ENCODE assay signal across 8 cellular contexts in the genomic region with DNA sequence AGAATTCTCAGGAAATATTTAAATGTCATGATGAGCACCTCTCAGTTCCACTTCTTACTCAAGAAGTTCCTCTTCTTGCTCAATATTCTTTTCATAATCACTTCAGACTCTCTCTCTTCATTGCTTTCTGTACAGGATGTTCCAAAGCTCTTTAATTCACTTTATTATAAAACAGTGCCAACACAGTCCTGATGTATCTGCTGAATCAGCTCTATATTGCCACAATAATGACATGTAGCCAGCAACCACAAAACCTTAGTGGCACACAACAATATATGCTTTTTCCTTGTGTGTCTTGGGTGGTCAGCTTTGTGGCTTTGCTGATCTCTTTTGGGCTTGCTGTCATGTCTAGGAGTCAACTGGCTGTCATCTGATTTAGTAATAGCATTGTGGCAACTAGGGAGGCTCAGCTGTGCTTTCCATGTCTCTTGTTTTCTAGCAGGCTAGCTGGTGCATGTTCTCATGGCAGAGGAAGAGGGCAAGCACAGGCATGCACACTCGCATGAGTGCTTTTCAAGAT. TPM values are rescaled to one million over a fixed set of nuclear protein-coding genes. Genes with fewer than 3 reads are reported as not detected.
DNase-seq lines count a peak whose midpoint lies in the region; ATAC-seq and TF ChIP-seq lines count a peak whose summit lies in the region.
"Had no signal": no experiment of that assay in that cellular context is flagged by ENCODE, and none has a peak within 500 bp of the region (broad histone marks: within the 10 kb centered on the region; RNA-seq: fewer than 3 reads in every experiment).

No MANE protein-coding gene starts in this region.

- intact Hi-C loops in adrenal gland (cut with DNase I): loop anchor here (10.0 kb wide), 2 partner anchors 66 to 156 kb away; a partner anchor contains a TSS

- TF ChIP-seq POLR2A in adrenal gland (IDR thresholded peaks at IDR 0.05): no peak

- 72 to 91% (median 73%) methylated on average over 1 of the region's 1 CpG for WGBS in adrenal gland, 4 donors

- H3K4me3 Mint-ChIP-seq in stimulated activated memory B cell treated with anti-CD40 and anti-IgM and Interleukin-4, amounts not matched to agents 10 μg/mL and 1 μg/mL and 100 μg/mL, for 72 hours: peak overlapping the region; percentile 4
- no peak overlapping the region for H3K4me3 Mint-ChIP-seq in endothelial cell (ENCODE audit: unreplicated experiment)

- no peaks in the 10 kb centered on the region for H3K27me3 Mint-ChIP-seq in stimulated activated memory B cell treated with anti-CD40 and anti-IgM and Interleukin-4, amounts not matched to agents 10 μg/mL and 1 μg/mL and 100 μg/mL, for 72 hours
- no peaks in the 10 kb centered on the region for H3K27me3 Mint-ChIP-seq in endothelial cell (ENCODE audit: unreplicated experiment)

- H3K4me1 Mint-ChIP-seq in stimulated activated memory B cell treated with anti-CD40 and anti-IgM and Interleukin-4, amounts not matched to agents 10 μg/mL and 1 μg/mL and 100 μg/mL, for 72 hours: peaks cover 49% of the 10 kb centered on the region
- H3K4me1 Mint-ChIP-seq in endothelial cell (ENCODE audit: unreplicated experiment): no peaks in the 10 kb centered on the region

- peak in 4 of 7 donors; percentile 14 to 53 (median 24) for DNase-seq in adrenal gland
- DNase-seq in endothelial cell (ENCODE audit: low spot score): no peak
- DNase-seq in NCI-H2227 treated with DMSO at 0.1 percent for 48 hours (lab: John Stamatoyannopoulos, UW): no peak
- DNase-seq in NCI-H2196 treated with DMSO at 0.1 percent for 48 hours (lab: John Stamatoyannopoulos, UW; ENCODE audit: unreplicated experiment): no peak

- peak; percentile 52 for ATAC-seq in GM19463 (IDR thresholded peaks at IDR 0.05; ENCODE audit: unreplicated experiment)
- peak; percentile 72 for ATAC-seq in HG03378 (IDR thresholded peaks at IDR 0.05; ENCODE audit: unreplicated experiment)
- ATAC-seq in stimulated activated memory B cell treated with anti-CD40 and anti-IgM and Interleukin-4, amounts not matched to agents 10 μg/mL and 1 μg/mL and 100 μg/mL, for 72 hours: peak; percentile 91

- no peaks in the 10 kb centered on the region for H3K27me3 ChIP-seq in adrenal gland

- H3K36me3 Mint-ChIP-seq in stimulated activated memory B cell treated with anti-CD40 and anti-IgM and Interleukin-4, amounts not matched to agents 10 μg/mL and 1 μg/mL and 100 μg/mL, for 72 hours: peaks cover 15% of the 10 kb centered on the region
- H3K36me3 Mint-ChIP-seq in endothelial cell (ENCODE audit: low read depth, unreplicated experiment): no peaks in the 10 kb centered on the region

- H3K27ac ChIP-seq in adrenal gland: peak overlapping the region in 1 of 5 donors; percentile 59

- TF ChIP-seq CTCF in adrenal gland (IDR thresholded peaks at IDR 0.05) (no peak), endothelial cell (IDR thresholded peaks at IDR 0.05; ENCODE audit: unreplicated experiment) (no peak)

- H3K9me3 ChIP-seq in adrenal gland (replicated peaks in 1 of 3): peaks cover 0 to 8% (median 0%) of the 10 kb centered on the region in 3 donors

- peaks cover 4% of the 10 kb centered on the region for H3K9me3 Mint-ChIP-seq in stimulated activated memory B cell treated with anti-CD40 and anti-IgM and Interleukin-4, amounts not matched to agents 10 μg/mL and 1 μg/mL and 100 μg/mL, for 72 hours
- peaks cover 7% of the 10 kb centered on the region for H3K9me3 Mint-ChIP-seq in endothelial cell (ENCODE audit: unreplicated experiment)

- no peak overlapping the region for H3K4me3 ChIP-seq in adrenal gland

- H3K27ac Mint-ChIP-seq in stimulated activated memory B cell treated with anti-CD40 and anti-IgM and Interleukin-4, amounts not matched to agents 10 μg/mL and 1 μg/mL and 100 μg/mL, for 72 hours: peak overlapping the region; percentile 86
- no peak overlapping the region for H3K27ac Mint-ChIP-seq in endothelial cell (ENCODE audit: unreplicated experiment)
- H3K27ac Mint-ChIP-seq: activated T-helper 2 cell treated with anti-CD3 and anti-CD28 coated beads, Interferon-gamma antibody, Interleukin-2, Interleukin-4, amounts not matched to agents 10 μg/mL and 5 μg/mL and 100 μg/mL, durations not matched to agents 14 hours and 24 hours and 36 hours had no signal

- H3K36me3 ChIP-seq in adrenal gland (replicated peaks in 1 of 2): no peaks in the 10 kb centered on the region

- H3K4me1 ChIP-seq in adrenal gland (replicated peaks in 1 of 2): peaks cover 0 to 3% of the 10 kb centered on the region in 2 donors

RNA-seq across cellular contexts. Expression of a gene that starts 52.8 kb away (rescaled TPM):
- total RNA-seq in adrenal gland (10 to 100 TPM; 13.6 to 41.3 (median 28.6) TPM), endothelial cell (ENCODE audit: unreplicated experiment) (15.8 TPM)
- polyA plus RNA-seq in adrenal gland: 10 to 100 TPM in 1 of 3 donors, 1 to 10 TPM in 2; 3.5 to 11.3 (median 3.9) TPM

Comparison
In these comparisons a context has a peak if more than half of its experiments do, and no peak if none do; other contexts are left out.
1. DNase-seq: peak in adrenal gland (4 of 7); none in endothelial cell (single experiment), NCI-H2227 treated with DMSO at 0.1 percent for 48 hours (single experiment) and NCI-H2196 treated with DMSO at 0.1 percent for 48 hours (single experiment).
2. Peak in every context shown above with its lines, with median percentiles within 50 percentile points of each other: ATAC-seq.